ENCODE assay signal across 24 cellular contexts in genomic region chr7:48628950-48629349, GRCh38.
"Had no signal": no experiment of that assay in that cellular context is flagged by ENCODE, and none has a peak within 500 bp of the region (broad histone marks: within the 10 kb centered on the region; RNA-seq: fewer than 3 reads in every experiment).

No MANE protein-coding gene starts in this region.

- H3K9me3 ChIP-seq: ascending aorta, body of pancreas, MG63 had no signal

- H3K36me3 ChIP-seq: ascending aorta, MG63 had no signal

- ATAC-seq: activated CD8-positive, alpha-beta T cell treated with anti-CD3 and anti-CD28 coated beads for 36 hours; activated T-cell treated with anti-CD3 and anti-CD28 coated beads, Interleukin-2, amount 50 U/mL, for 72 hours; body of pancreas; PC-3; T-cell had no signal

- H3K27me3 ChIP-seq: ascending aorta, body of pancreas, MG63 had no signal

- H3K4me1 ChIP-seq: ascending aorta, body of pancreas had no signal

- H3K4me3 ChIP-seq: ascending aorta, body of pancreas, MG63 had no signal

- DNase-seq: activated B cell treated with CpG ODN at 0.5 μM for 24 hours; activated CD8-positive, alpha-beta memory T cell treated with anti-CD3 and anti-CD28 coated beads, Interleukin-2, amount 50 U/mL, for 4 hours; activated CD8-positive, alpha-beta T cell treated with anti-CD3 and anti-CD28 coated beads for 36 hours; activated naive CD4-positive, alpha-beta T cell treated with anti-CD3 and anti-CD28 coated beads, Interleukin-2, amount 50 U/mL, for 16 hours; activated T-cell treated with anti-CD3 and anti-CD28 coated beads, Interleukin-2, amount 50 U/mL, for 72 hours; amniotic stem cell; body of pancreas; MG63; MV-4-11; NCI-H1092 treated with DMSO at 0.1 percent for 48 hours; NCI-H1417 treated with DMSO at 0.1 percent for 48 hours; NCI-H1694; NCI-H2029; NCI-H2107; NCI-H345; NCI-H510A; NCI-H526 treated with DMSO at 0.1 percent for 48 hours; NCI-H82; PC-3; SIG-M5; T-cell; T-helper 2 cell; T1000 had no signal

- H3K27ac ChIP-seq: ascending aorta, body of pancreas had no signal
